20 cellular contexts compared by ENCODE assay signal in genomic region chr13:110485604-110486003, GRCh38.
DNase-seq lines count a peak whose midpoint lies in the region; ATAC-seq, FAIRE-seq and TF ChIP-seq lines count a peak whose summit lies in the region.
"Had no signal": no experiment of that assay in that cellular context is flagged by ENCODE, and none has a peak within 500 bp of the region (broad histone marks: within the 10 kb centered on the region; RNA-seq: fewer than 3 reads in every experiment).

No MANE protein-coding gene starts in this region.

- TF ChIP-seq EP300 in Ishikawa (IDR thresholded peaks at IDR 0.05; ENCODE audit: borderline replicate concordance) (no peak), H1 (IDR thresholded peaks at IDR 0.05; ENCODE audit: borderline replicate concordance in 1 of 2, low read depth in 2 of 2, low read length in 2 of 2) (peak in 1 of 2 experiments; percentile 93; a peak in 1 of 3 replicates)

- DNase-seq in ACHN, result peak; percentile 94
- peak; percentile 77 to 92 for DNase-seq in H1 (ENCODE audit: low read depth in 1 of 2, low spot score in 2 of 2)
- peak; percentile 43 for DNase-seq in mesenchymal stem cell
- DNase-seq in foreskin melanocyte, result no peak
- DNase-seq in DMS153 (lab: John Stamatoyannopoulos, UW), result no peak
- no peak for DNase-seq in T-helper 9 cell
- DNase-seq: activated B cell treated with CpG ODN at 0.5 μM for 24 hours; activated gamma-delta T cell treated with Interleukin-2 at 50 U/mL for 16 hours; CD4-positive, alpha-beta memory T cell; effector memory CD8-positive, alpha-beta T cell; left colon; NCI-H2029; NCI-H69; RPMI8226; T-helper 1 cell had no signal

- H3K23me2 ChIP-seq in H1 (ENCODE audit: low read depth, low read length), result no peaks in the 10 kb centered on the region

- TF ChIP-seq RAD21 in Ishikawa (IDR thresholded peaks at IDR 0.05; ENCODE audit: low read depth) (no peak), H1 (IDR thresholded peaks at IDR 0.05 in 1 of 2, conservative IDR thresholded peaks at IDR 0.05 in 1 of 2; ENCODE audit: low read depth in 2 of 2, low read length in 2 of 2) (no peak)

- H3K4me2 ChIP-seq in H1 (ENCODE audit: insufficient read depth in 1 of 2, low read depth in 2 of 2, low read length in 2 of 2), result peak overlapping the region; percentile 25 to 32
- no peak overlapping the region for H3K4me2 ChIP-seq in mesenchymal stem cell (ENCODE audit: low read length, poor library complexity, severe bottlenecking)

- peak overlapping the region; percentile 99 for H2BK20ac ChIP-seq in H1 (ENCODE audit: low read length)

- no peaks in the 10 kb centered on the region for H3K79me2 ChIP-seq in H1 (ENCODE audit: control insufficient read depth in 1 of 2, insufficient read depth in 2 of 2, low read length in 2 of 2)

- H2BK12ac ChIP-seq in H1 (ENCODE audit: low read depth, low read length) (peak overlapping the region; percentile 89), mesenchymal stem cell (ENCODE audit: low read length in 2 of 2) (peak overlapping the region in 1 of 2 experiments; percentile 59)

- peak overlapping the region; percentile 73 for H4K5ac ChIP-seq in H1 (ENCODE audit: insufficient read length, low read depth, low read length)

- H3K27ac ChIP-seq in H1 (ENCODE audit: low read depth, low read length), result peak overlapping the region; percentile 71; the same call in 1 of the 2 replicates
- peak overlapping the region; percentile 77 for H3K27ac ChIP-seq in mesenchymal stem cell (ENCODE audit: low read length, poor library complexity, severe bottlenecking)
- H3K27ac ChIP-seq: breast epithelium had no signal

- no peak overlapping the region for H3K27ac Mint-ChIP-seq in stimulated activated memory B cell treated with anti-CD40 and anti-IgM and Interleukin-4, amounts not matched to agents 10 μg/mL and 1 μg/mL and 100 μg/mL, for 72 hours
- H3K27ac Mint-ChIP-seq: activated B cell treated with CpG ODN at 0.5 μM for 24 hours; CD4-positive, alpha-beta memory T cell; effector memory CD8-positive, alpha-beta T cell had no signal

- H3K36me3 Mint-ChIP-seq in stimulated activated memory B cell treated with anti-CD40 and anti-IgM and Interleukin-4, amounts not matched to agents 10 μg/mL and 1 μg/mL and 100 μg/mL, for 72 hours, result no peaks in the 10 kb centered on the region
- H3K36me3 Mint-ChIP-seq: CD4-positive, alpha-beta memory T cell had no signal

- H3K27me3 ChIP-seq in H1 (replicated peaks in 1 of 4; ENCODE audit: control insufficient read depth in 3 of 4, extremely low read depth in 1 of 4, insufficient read depth in 3 of 4, low read length in 3 of 4), result no peaks in the 10 kb centered on the region
- no peaks in the 10 kb centered on the region for H3K27me3 ChIP-seq in mesenchymal stem cell (ENCODE audit: control insufficient read depth in 1 of 2, insufficient read depth in 1 of 2, low read length in 2 of 2)
- H3K27me3 ChIP-seq: breast epithelium had no signal

- no peak for TF ChIP-seq CTCF in H1 (IDR thresholded peaks at IDR 0.05; ENCODE audit: control extremely low read depth in 1 of 3, insufficient read depth in 1 of 3, low read depth in 1 of 3, low read length in 3 of 3)

- H4K91ac ChIP-seq in H1 (replicated peaks; ENCODE audit: insufficient read length, low read length), result peak overlapping the region; percentile 93
- peak overlapping the region; percentile 18 for H4K91ac ChIP-seq in mesenchymal stem cell (ENCODE audit: low read length)

- peak overlapping the region; percentile 87; the same call in 1 of the 2 replicates for H4K8ac ChIP-seq in H1 (ENCODE audit: extremely low read depth, insufficient read depth, low read length)
- H4K8ac ChIP-seq in mesenchymal stem cell (ENCODE audit: low read length), result peak overlapping the region; percentile 55

- 32% methylated on average over 9 of the region's 9 CpGs; no CpG with 5 or more reads in 1 of the 2 experiments for WGBS in H1 (ENCODE audit: extremely low coverage in 1 of 2, insufficient coverage in 1 of 2, insufficient read length in 1 of 2, insufficient replicate concordance in 2 of 2, low coverage in 1 of 2, low lambda C conversion rate in 2 of 2, missing lambda C conversion rate in 1 of 2), 2 experiments
- 28% methylated on average over 9 of the region's 9 CpGs for WGBS in mesenchymal stem cell

- H3K56ac ChIP-seq in H1 (replicated peaks; ENCODE audit: insufficient read length, low read depth, low read length), result peak overlapping the region; percentile 43

- H3K9me3 Mint-ChIP-seq in stimulated activated memory B cell treated with anti-CD40 and anti-IgM and Interleukin-4, amounts not matched to agents 10 μg/mL and 1 μg/mL and 100 μg/mL, for 72 hours, result no peaks in the 10 kb centered on the region
- H3K9me3 Mint-ChIP-seq: activated B cell treated with CpG ODN at 0.5 μM for 24 hours; CD4-positive, alpha-beta memory T cell; effector memory CD8-positive, alpha-beta T cell had no signal

- H3K36me3 ChIP-seq in H1 (ENCODE audit: control insufficient read depth in 2 of 4, insufficient read depth in 4 of 4, low read length in 3 of 4), result peaks cover 0 to 27% (median 5%) of the 10 kb centered on the region in 4 experiments; a peak in 3 of 8 replicates
- peaks cover 42 to 70% of the 10 kb centered on the region in 2 experiments for H3K36me3 ChIP-seq in mesenchymal stem cell (ENCODE audit: control insufficient read depth in 1 of 2, insufficient read depth in 2 of 2, low read depth in 1 of 2, low read length in 2 of 2)
- H3K36me3 ChIP-seq: breast epithelium had no signal

- CTCF ChIA-PET in H1 (lab: Charles Lee; ENCODE audit: partially characterized antibody), result interaction anchor here (1.0 to 2.0 kb wide), 5 partner anchors 9 to 108 kb away, joined by 3 to 9 read pairs (median 4); no protein-coding TSS in a partner anchor

- H4K20me1 ChIP-seq in H1 (replicated peaks in 1 of 2; ENCODE audit: control insufficient read depth in 1 of 2, insufficient read depth in 2 of 2, low read length in 2 of 2), result no peaks in the 10 kb centered on the region

- no peaks in the 10 kb centered on the region for H3K27me3 Mint-ChIP-seq in stimulated activated memory B cell treated with anti-CD40 and anti-IgM and Interleukin-4, amounts not matched to agents 10 μg/mL and 1 μg/mL and 100 μg/mL, for 72 hours
- H3K27me3 Mint-ChIP-seq: CD4-positive, alpha-beta memory T cell had no signal

- in situ Hi-C loops in ACHN (cut with HindIII; ENCODE audit: low pct_ligation_motif_present, low pct_unique_long_range_greater_than_20kb, low sequenced_read_pairs), result no loop called here

- H2AK5ac ChIP-seq in H1 (ENCODE audit: low read depth, low read length) (peak overlapping the region; percentile 96; the same call in 1 of the 2 replicates), mesenchymal stem cell (ENCODE audit: low read length, severe bottlenecking) (no peak overlapping the region)

- peak; percentile 19 for FAIRE-seq in H1 (lab: Jason Lieb, UNC)
- FAIRE-seq: G401.6, GM12892 had no signal

- H2BK120ac ChIP-seq in H1 (replicated peaks; ENCODE audit: low read depth, low read length) (peak overlapping the region; percentile 39), mesenchymal stem cell (ENCODE audit: low read depth, low read length) (peak overlapping the region; percentile 35)

- POLR2A ChIA-PET in H1 (lab: Charles Lee; ENCODE audit: partially characterized antibody), result interaction anchor here (0.8 to 1.9 kb wide), 7 partner anchors 10 to 265 kb away, joined by 3 to 9 read pairs (median 3); partner anchors contain the start of gene NAXD

- H2BK15ac ChIP-seq in H1 (ENCODE audit: low read length) (no peak overlapping the region), mesenchymal stem cell (ENCODE audit: low read depth, poor library complexity, severe bottlenecking) (no peak overlapping the region)

- H3K9ac ChIP-seq in H1 (replicated peaks in 1 of 4; ENCODE audit: extremely low read depth in 1 of 4, low read depth in 3 of 4, low read length in 3 of 4) (peak overlapping the region in 1 of 4 experiments; percentile 14; a peak in 2 of 7 replicates), mesenchymal stem cell (ENCODE audit: low read length) (no peak overlapping the region)

- H2BK5ac ChIP-seq in H1 (ENCODE audit: low read depth, low read length) (peak overlapping the region; percentile 97), mesenchymal stem cell (ENCODE audit: low read depth, low read length, poor library complexity, severe bottlenecking) (peak overlapping the region; percentile 6)

- no peak overlapping the region for H3K4me3 Mint-ChIP-seq in stimulated activated memory B cell treated with anti-CD40 and anti-IgM and Interleukin-4, amounts not matched to agents 10 μg/mL and 1 μg/mL and 100 μg/mL, for 72 hours
- H3K4me3 Mint-ChIP-seq: activated B cell treated with CpG ODN at 0.5 μM for 24 hours; CD4-positive, alpha-beta memory T cell; effector memory CD8-positive, alpha-beta T cell had no signal

- H3K4me3 ChIP-seq in H1 (ENCODE audit: extremely low read depth in 1 of 4, insufficient read depth in 2 of 4, low read depth in 3 of 4, low read length in 4 of 4) (no peak overlapping the region; a peak in 1 of 8 replicates), mesenchymal stem cell (ENCODE audit: insufficient read depth in 1 of 2, low read depth in 1 of 2, low read length in 2 of 2) (no peak overlapping the region)
- H3K4me3 ChIP-seq: breast epithelium had no signal

- H3K9me3 ChIP-seq in H1 (ENCODE audit: insufficient read depth in 2 of 2, low read depth in 1 of 2, low read length in 1 of 2) (no peaks in the 10 kb centered on the region), mesenchymal stem cell (ENCODE audit: control insufficient read depth, low read length) (no peaks in the 10 kb centered on the region)
- H3K9me3 ChIP-seq: breast epithelium had no signal

- TF ChIP-seq POLR2A in H1 (IDR thresholded peaks at IDR 0.05; ENCODE audit: control extremely low read depth in 1 of 2, low read depth in 2 of 2, low read length in 2 of 2), result no peak

- H3K14ac ChIP-seq in H1 (ENCODE audit: insufficient read length), result no peak overlapping the region
- H3K14ac ChIP-seq in mesenchymal stem cell (ENCODE audit: low read length in 2 of 2), result no peak overlapping the region

- ATAC-seq in stimulated activated memory B cell treated with anti-CD40 and anti-IgM and Interleukin-4, amounts not matched to agents 10 μg/mL and 1 μg/mL and 100 μg/mL, for 72 hours, result no peak
- ATAC-seq: effector memory CD8-positive, alpha-beta T cell; left colon had no signal

- peak overlapping the region; percentile 99 for H3K4ac ChIP-seq in H1 (replicated peaks; ENCODE audit: insufficient read length, low read depth, low read length)
- peak overlapping the region in 1 of 2 experiments; percentile 24 for H3K4ac ChIP-seq in mesenchymal stem cell (ENCODE audit: low read depth in 1 of 2, low read length in 2 of 2)

- no peaks in the 10 kb centered on the region for H3K4me1 Mint-ChIP-seq in stimulated activated memory B cell treated with anti-CD40 and anti-IgM and Interleukin-4, amounts not matched to agents 10 μg/mL and 1 μg/mL and 100 μg/mL, for 72 hours
- H3K4me1 Mint-ChIP-seq: activated B cell treated with CpG ODN at 0.5 μM for 24 hours; CD4-positive, alpha-beta memory T cell had no signal

- peaks cover 13 to 29% (median 22%) of the 10 kb centered on the region in 4 experiments for H3K4me1 ChIP-seq in H1 (replicated peaks in 1 of 4; ENCODE audit: control insufficient read depth in 3 of 4, insufficient read depth in 4 of 4, low read length in 3 of 4)
- peaks cover 24% of the 10 kb centered on the region for H3K4me1 ChIP-seq in mesenchymal stem cell (ENCODE audit: control insufficient read depth, insufficient read depth, low read depth, low read length)
- H3K4me1 ChIP-seq: breast epithelium had no signal

- H3K79me1 ChIP-seq in H1 (ENCODE audit: low read depth, low read length) (no peaks in the 10 kb centered on the region; the same call in 1 of the 2 replicates), mesenchymal stem cell (replicated peaks; ENCODE audit: low read length, poor library complexity, severe bottlenecking) (peaks cover 15% of the 10 kb centered on the region)

- H3K23ac ChIP-seq in H1 (ENCODE audit: insufficient read length), result no peak overlapping the region
- peak overlapping the region in 1 of 2 experiments; percentile 2 for H3K23ac ChIP-seq in mesenchymal stem cell (ENCODE audit: low read length in 2 of 2)

- H3K18ac ChIP-seq in H1 (ENCODE audit: extremely low read depth, low read length), result peak overlapping the region; percentile 91
- peak overlapping the region; percentile 9 to 81 for H3K18ac ChIP-seq in mesenchymal stem cell (ENCODE audit: low read depth in 1 of 2, low read length in 2 of 2)

- H2AFZ ChIP-seq in H1 (ENCODE audit: low read length) (no peak overlapping the region), mesenchymal stem cell (ENCODE audit: low read depth, low read length) (no peak overlapping the region)

Comparison
In these comparisons a context has a peak if more than half of its experiments do, and no peak if none do; other contexts are left out.
1. DNase-seq: peak in ACHN (single experiment), H1 (2 of 2) and mesenchymal stem cell (single experiment); none in foreskin melanocyte (single experiment), DMS153 (single experiment) and T-helper 9 cell (single experiment).